Comparison of ENCODE assay signal across 1 cellular context in genomic region chr12:10175849-10176641, GRCh38.
TF ChIP-seq lines count a peak whose summit lies in the region.

No MANE protein-coding gene starts in this region.

TF ChIP-seq in IMR-90, 13 proteins besides CTCF, POLR2A, EP300 and RAD21:
- no peak for TF ChIP-seq RFX5 (IDR thresholded peaks at IDR 0.05; ENCODE audit: low read depth, low read length)
- no peak for TF ChIP-seq FOS (IDR thresholded peaks at IDR 0.05; ENCODE audit: low read depth, low read length)
- TF ChIP-seq USF2 (IDR thresholded peaks at IDR 0.05; ENCODE audit: low read depth, low read length) = no peak
- TF ChIP-seq MXI1 (IDR thresholded peaks at IDR 0.05; ENCODE audit: borderline replicate concordance, low read depth, low read length) = no peak
- no peak for TF ChIP-seq MAZ (IDR thresholded peaks at IDR 0.05; ENCODE audit: borderline replicate concordance, low read depth, low read length)
- TF ChIP-seq RCOR1 (IDR thresholded peaks at IDR 0.05; ENCODE audit: insufficient replicate concordance, low read length) = no peak
- no peak for TF ChIP-seq SMC3 (IDR thresholded peaks at IDR 0.05; ENCODE audit: low read depth, low read length)
- no peak for TF ChIP-seq NFE2L2 (IDR thresholded peaks at IDR 0.05; ENCODE audit: low read depth, low read length)
